ENCODE assay signal across 24 cellular contexts in the genomic region with DNA sequence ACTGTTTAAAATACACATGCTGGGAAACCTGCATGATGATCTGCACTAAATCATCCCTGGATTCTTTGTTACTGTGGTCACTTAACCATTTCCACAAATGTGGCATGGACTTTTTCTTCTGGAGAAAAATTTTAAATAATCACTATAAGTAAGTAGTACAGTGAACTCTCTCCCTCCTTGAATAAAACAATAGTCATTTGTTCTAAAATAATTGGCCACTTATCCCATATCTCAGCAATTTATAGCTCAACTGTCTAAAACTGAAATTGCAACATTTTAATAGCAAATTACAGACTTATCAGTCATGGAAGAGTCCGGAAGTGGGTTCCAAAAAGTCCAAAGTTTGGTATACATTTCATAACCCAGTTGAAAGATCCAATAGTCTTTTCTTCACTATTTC.
"Had no signal": no experiment of that assay in that cellular context is flagged by ENCODE, and none has a peak within 500 bp of the region (broad histone marks: within the 10 kb centered on the region; RNA-seq: fewer than 3 reads in every experiment).

No MANE protein-coding gene starts in this region.

- ATAC-seq: foreskin keratinocyte; heart right ventricle; left cardiac atrium; left lung; naive thymus-derived CD4-positive, alpha-beta T cell; stimulated activated memory B cell treated with anti-CD40 and anti-IgM and Interleukin-4, amounts not matched to agents 10 μg/mL and 1 μg/mL and 100 μg/mL, for 72 hours; stimulated activated naive CD8-positive, alpha-beta T cell treated with anti-CD3 and anti-CD28 coated beads, Interleukin-15, Interleukin-2, amounts not matched to agents 100 U/mL and 50 U/mL, for 24 hours had no signal

- H3K4me3 ChIP-seq: esophagus muscularis mucosa, heart right ventricle, left lung, neural progenitor cell, prostate gland, right atrium auricular region, sigmoid colon, skin epidermis, spleen, testis, tibial artery had no signal

- H3K9me3 ChIP-seq: esophagus muscularis mucosa, prostate gland, right atrium auricular region, sigmoid colon, testis, tibial artery had no signal

- H3K27ac ChIP-seq: esophagus muscularis mucosa, foreskin keratinocyte, heart right ventricle, left lung, neural progenitor cell, prostate gland, right atrium auricular region, sigmoid colon, skin epidermis, spleen, testis, tibial artery had no signal

- DNase-seq: dermis blood vessel endothelial cell; effector memory CD4-positive, alpha-beta T cell; foreskin keratinocyte; glutamatergic neuron; heart right ventricle; hippocampal formation; left cardiac atrium; left lung; mesendoderm; midbrain; naive thymus-derived CD4-positive, alpha-beta T cell; sigmoid colon; spleen; stimulated activated CD4-positive, alpha-beta T cell treated with anti-CD3 and anti-CD28 coated beads, Interleukin-4, amount 100 ng/mL, for 4 hours; stimulated activated naive CD8-positive, alpha-beta T cell treated with anti-CD3 and anti-CD28 coated beads, Interleukin-15, Interleukin-2, amounts not matched to agents 100 U/mL and 50 U/mL, for 24 hours; substantia nigra; testis; tibial artery had no signal

- H3K27me3 ChIP-seq: esophagus muscularis mucosa, foreskin keratinocyte, heart right ventricle, left lung, right atrium auricular region, sigmoid colon, spleen, testis, tibial artery had no signal

- H3K4me1 ChIP-seq: esophagus muscularis mucosa, foreskin keratinocyte, heart right ventricle, left lung, neural progenitor cell, prostate gland, right atrium auricular region, sigmoid colon, spleen, testis, tibial artery had no signal
